ENCODE assay signal across 13 cellular contexts in the genomic region with DNA sequence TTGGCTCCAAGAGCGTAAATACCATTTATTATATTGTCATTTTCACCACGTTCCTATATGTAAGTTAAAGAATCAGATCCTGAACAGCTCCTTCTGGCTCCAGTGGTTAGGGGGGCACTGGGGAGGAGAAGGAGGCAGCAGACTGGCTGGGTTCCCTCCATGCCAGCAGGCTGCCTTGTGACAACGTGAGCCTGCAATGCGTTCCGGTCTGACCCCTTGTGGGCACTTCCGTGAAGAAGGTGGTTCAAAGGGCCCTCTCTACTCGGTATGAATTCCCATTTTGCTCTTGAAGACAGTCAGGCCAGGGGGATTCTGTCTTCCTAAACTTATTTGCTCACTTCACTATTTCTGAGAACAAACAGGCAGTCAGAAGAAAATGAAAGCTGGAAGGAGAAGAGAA.
A peak's percentile ranks its signal among the peaks of the same experiment; 100 is the strongest.
DNase-seq lines count a peak whose midpoint lies in the region; ATAC-seq, FAIRE-seq and TF ChIP-seq lines count a peak whose summit lies in the region.
"Had no signal": no experiment of that assay in that cellular context is flagged by ENCODE, and none has a peak within 500 bp of the region (broad histone marks: within the 10 kb centered on the region; RNA-seq: fewer than 3 reads in every experiment).

No MANE protein-coding gene starts in this region.

- ATAC-seq in HG02759 (IDR thresholded peaks at IDR 0.05; ENCODE audit: unreplicated experiment) = no peak

- H3K9me3 ChIP-seq in Karpas-422 (ENCODE audit: low read length) = no peaks in the 10 kb centered on the region

- no peaks in the 10 kb centered on the region for H3K36me3 ChIP-seq in Karpas-422 (ENCODE audit: insufficient read depth, low read length)
- no peaks in the 10 kb centered on the region for H3K36me3 ChIP-seq in bronchial epithelial cell (ENCODE audit: control insufficient read depth, insufficient read depth, low read length)

- no peak for DNase-seq in Calu3
- DNase-seq in Karpas-422 = peak; percentile 60
- peak; percentile 14 for DNase-seq in bronchial epithelial cell (ENCODE audit: low read depth)
- peak; percentile 25 for DNase-seq in myocyte (ENCODE audit: low read depth)
- no peak for DNase-seq in NCI-H146 (lab: John Stamatoyannopoulos, UW)
- DNase-seq in amniotic stem cell (lab: John Stamatoyannopoulos, UW) = no peak
- no peak for DNase-seq in activated CD4-positive, CD25-positive, alpha-beta regulatory T cell (lab: John Stamatoyannopoulos, UW)
- DNase-seq: activated T-cell treated with anti-CD3 and anti-CD28 coated beads, Interleukin-2, amount 50 U/mL, for 24 hours; KBM-7; NCI-H524 treated with DMSO at 0.1 percent for 48 hours had no signal

- H3K9ac ChIP-seq in Karpas-422 (ENCODE audit: low read length) = no peak overlapping the region

- FAIRE-seq in bronchial epithelial cell (lab: Jason Lieb, UNC) = no peak
- FAIRE-seq: frontal cortex had no signal

- no peaks in the 10 kb centered on the region for H3K27me3 ChIP-seq in Karpas-422 (ENCODE audit: low read length)
- H3K27me3 ChIP-seq in bronchial epithelial cell (ENCODE audit: control insufficient read depth, insufficient read depth, low read length) = no peaks in the 10 kb centered on the region

- peaks cover 18% of the 10 kb centered on the region for H3K27me3 Mint-ChIP-seq in Calu3 (ENCODE audit: unreplicated experiment)
- H3K27me3 Mint-ChIP-seq: activated T-cell treated with anti-CD3 and anti-CD28 coated beads, Interleukin-2, amount 50 U/mL, for 24 hours; central memory CD8-positive, alpha-beta T cell had no signal

- H3K4me3 Mint-ChIP-seq in Calu3 (ENCODE audit: low read depth, unreplicated experiment) = no peak overlapping the region
- H3K4me3 Mint-ChIP-seq: activated T-cell treated with anti-CD3 and anti-CD28 coated beads, Interleukin-2, amount 50 U/mL, for 24 hours; central memory CD8-positive, alpha-beta T cell had no signal

- no peaks in the 10 kb centered on the region for H3K4me1 ChIP-seq in Karpas-422 (ENCODE audit: low read length)

- H2AFZ ChIP-seq in Karpas-422 (ENCODE audit: low read length) = no peak overlapping the region

- intact Hi-C loops in Calu3 (cut with micrococcal nuclease; ENCODE audit: unreplicated experiment) = no loop called here

- no peaks in the 10 kb centered on the region for H4K20me1 ChIP-seq in Karpas-422 (ENCODE audit: insufficient read depth, low read depth, low read length)

- no peaks in the 10 kb centered on the region for H3K9me3 Mint-ChIP-seq in Calu3 (ENCODE audit: low read depth, unreplicated experiment)
- H3K9me3 Mint-ChIP-seq: central memory CD8-positive, alpha-beta T cell had no signal

- H3K4me2 ChIP-seq in Karpas-422 (ENCODE audit: low read depth, low read length, poor library complexity, severe bottlenecking) = no peak overlapping the region

- H3K9me2 ChIP-seq in Karpas-422 (replicated peaks; ENCODE audit: insufficient read depth, low read length) = no peaks in the 10 kb centered on the region

- no peak overlapping the region for H3K27ac ChIP-seq in Karpas-422 (ENCODE audit: low read length)

- BruUV-seq in Calu3 (replicated peaks; lab: Mats Ljungman, UMichigan) = no TSS peak

- H3K36me3 Mint-ChIP-seq in Calu3 (ENCODE audit: insufficient read depth, unreplicated experiment) = no peaks in the 10 kb centered on the region

- H3K4me3 ChIP-seq in Karpas-422 (ENCODE audit: low read length) (no peak overlapping the region), bronchial epithelial cell (ENCODE audit: low read depth, low read length) (no peak overlapping the region)

- CTCF ChIA-PET in Calu3 (lab: Charles Lee) = interaction anchor here (0.6 kb wide), 1 partner anchor 242 kb away, joined by 5 read pairs; no protein-coding TSS in a partner anchor

- no peaks in the 10 kb centered on the region for H3K79me2 ChIP-seq in Karpas-422 (ENCODE audit: low read length)

- TF ChIP-seq CTCF in Calu3 (IDR thresholded peaks at IDR 0.05; ENCODE audit: unreplicated experiment) (peak; percentile 19), bronchial epithelial cell (IDR thresholded peaks at IDR 0.05; ENCODE audit: insufficient read depth, low read length, severe bottlenecking) (peak; percentile 37)

- H3K4me1 Mint-ChIP-seq in Calu3 (ENCODE audit: low read depth, unreplicated experiment) = no peaks in the 10 kb centered on the region
- H3K4me1 Mint-ChIP-seq: central memory CD8-positive, alpha-beta T cell had no signal

- H3K27ac Mint-ChIP-seq in Calu3 (ENCODE audit: unreplicated experiment) = no peak overlapping the region
- H3K27ac Mint-ChIP-seq: activated T-cell treated with anti-CD3 and anti-CD28 coated beads, Interleukin-2, amount 50 U/mL, for 24 hours had no signal

Comparison
In these comparisons a context has a peak if more than half of its experiments do, and no peak if none do; other contexts are left out.
1. DNase-seq: peak in Karpas-422 (single experiment), bronchial epithelial cell (single experiment) and myocyte (single experiment); none in Calu3 (single experiment), NCI-H146 (single experiment), amniotic stem cell (single experiment) and activated CD4-positive, CD25-positive, alpha-beta regulatory T cell (0 of 4).